28 cellular contexts compared by ENCODE assay signal in the genomic region with DNA sequence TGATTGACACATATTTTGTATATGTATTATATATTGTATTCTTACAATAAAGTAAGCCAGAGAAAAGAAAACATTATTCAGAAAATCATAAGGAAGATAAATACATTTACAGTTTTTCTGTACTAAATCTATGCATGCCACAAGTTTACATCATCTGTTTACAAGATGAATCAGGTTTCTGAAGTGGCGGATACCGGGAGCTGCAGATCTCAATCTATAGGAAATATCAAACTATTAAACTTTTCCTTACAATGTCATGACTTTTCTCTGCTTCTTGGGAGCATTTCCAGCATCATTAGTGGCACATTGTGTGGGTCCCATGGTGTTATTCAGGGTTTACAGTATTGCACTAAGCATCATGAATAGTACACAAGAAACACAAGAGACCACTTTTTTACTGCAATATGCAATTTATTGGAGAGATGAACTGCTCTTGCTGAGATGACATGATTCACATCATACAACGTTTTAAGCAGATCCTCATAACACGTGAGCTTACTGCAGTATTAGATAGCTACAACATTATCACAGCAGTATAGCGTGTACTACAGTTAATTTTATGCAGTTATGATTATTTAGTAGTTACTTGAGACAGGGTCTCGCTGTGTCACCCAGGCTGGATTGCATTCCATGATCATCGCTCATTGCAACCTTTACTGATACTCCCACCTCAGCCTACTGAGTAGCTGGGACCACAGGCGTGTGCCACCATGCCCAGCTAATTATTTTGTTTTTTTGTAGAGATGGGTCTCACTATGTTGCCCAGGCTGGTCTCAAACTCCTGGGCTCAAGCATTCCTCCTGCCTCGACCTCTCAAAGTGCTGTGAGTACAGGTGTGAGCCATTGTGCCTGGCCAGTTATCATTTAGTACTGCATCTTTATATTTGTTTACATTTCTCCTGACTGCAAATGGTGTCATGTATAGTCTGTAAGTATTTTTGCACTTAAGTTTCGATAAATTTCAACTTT. TPM values are rescaled to one million over a fixed set of nuclear protein-coding genes. Genes with fewer than 3 reads are reported as not detected.
DNase-seq lines count a peak whose midpoint lies in the region; ATAC-seq and TF ChIP-seq lines count a peak whose summit lies in the region.
"Had no signal": no experiment of that assay in that cellular context is flagged by ENCODE, and none has a peak within 500 bp of the region (broad histone marks: within the 10 kb centered on the region; RNA-seq: fewer than 3 reads in every experiment).

No MANE protein-coding gene starts in this region.

- H3K27ac Mint-ChIP-seq in WTC11 = no peak overlapping the region
- H3K27ac Mint-ChIP-seq in activated naive CD8-positive, alpha-beta T cell treated with anti-CD3 and anti-CD28 coated beads for 36 hours = no peak overlapping the region
- H3K27ac Mint-ChIP-seq: nephron progenitor cell; stimulated activated naive CD8-positive, alpha-beta T cell treated with anti-CD3 and anti-CD28 coated beads, Interleukin-15, amount 100 ng/mL, for 72 hours; T-helper 17 cell had no signal

- H3K4me3 Mint-ChIP-seq in WTC11 = no peak overlapping the region
- H3K4me3 Mint-ChIP-seq in activated naive CD8-positive, alpha-beta T cell treated with anti-CD3 and anti-CD28 coated beads for 36 hours = no peak overlapping the region
- H3K4me3 Mint-ChIP-seq: activated naive CD8-positive, alpha-beta T cell; central memory CD8-positive, alpha-beta T cell; nephron progenitor cell; stimulated activated naive CD8-positive, alpha-beta T cell treated with anti-CD3 and anti-CD28 coated beads, Interleukin-15, amount 100 ng/mL, for 72 hours; T-helper 17 cell had no signal

- H3K4me1 Mint-ChIP-seq in WTC11 = no peaks in the 10 kb centered on the region
- H3K4me1 Mint-ChIP-seq in activated naive CD8-positive, alpha-beta T cell treated with anti-CD3 and anti-CD28 coated beads for 36 hours = peaks cover 21% of the 10 kb centered on the region
- H3K4me1 Mint-ChIP-seq: nephron progenitor cell had no signal

- H3K27me3 Mint-ChIP-seq in WTC11 (ENCODE audit: low read depth) = no peaks in the 10 kb centered on the region
- no peaks in the 10 kb centered on the region for H3K27me3 Mint-ChIP-seq in activated naive CD8-positive, alpha-beta T cell treated with anti-CD3 and anti-CD28 coated beads for 36 hours
- H3K27me3 Mint-ChIP-seq: activated naive CD8-positive, alpha-beta T cell; central memory CD8-positive, alpha-beta T cell; stimulated activated naive CD8-positive, alpha-beta T cell treated with anti-CD3 and anti-CD28 coated beads, Interleukin-15, amount 100 ng/mL, for 72 hours; T-helper 17 cell had no signal

- TF ChIP-seq CTCF in WTC11 (IDR thresholded peaks at IDR 0.05) = no peak

- H3K9me3 Mint-ChIP-seq in WTC11 = no peaks in the 10 kb centered on the region
- no peaks in the 10 kb centered on the region for H3K9me3 Mint-ChIP-seq in activated naive CD8-positive, alpha-beta T cell treated with anti-CD3 and anti-CD28 coated beads for 36 hours
- H3K9me3 Mint-ChIP-seq: central memory CD8-positive, alpha-beta T cell; nephron progenitor cell; stimulated activated naive CD8-positive, alpha-beta T cell treated with anti-CD3 and anti-CD28 coated beads, Interleukin-15, amount 100 ng/mL, for 72 hours had no signal

- H3K36me3 Mint-ChIP-seq in WTC11 = no peaks in the 10 kb centered on the region
- H3K36me3 Mint-ChIP-seq in activated naive CD8-positive, alpha-beta T cell treated with anti-CD3 and anti-CD28 coated beads for 36 hours = no peaks in the 10 kb centered on the region
- H3K36me3 Mint-ChIP-seq: activated naive CD8-positive, alpha-beta T cell had no signal

- POLR2A ChIA-PET in WTC11 (lab: Charles Lee) = no interaction called here

- peak overlapping the region; percentile 14 for H3K27ac ChIP-seq in epithelial cell of prostate
- H3K27ac ChIP-seq: ascending aorta, C4-2B, lower lobe of right lung, SK-N-MC, vagina had no signal

- intact Hi-C loops in left colon (cut with DNase I, micrococcal nuclease) = no loop called here

- DNase-seq in ELR (ENCODE audit: low read depth) = peak; percentile 64
- DNase-seq in HT1080 (ENCODE audit: low read depth) = peak; percentile 45
- no peak for DNase-seq in WTC11 (ENCODE audit: low spot score)
- no peak for DNase-seq in epithelial cell of prostate (ENCODE audit: low read depth, low spot score)
- no peak for DNase-seq in left colon
- DNase-seq in activated naive CD8-positive, alpha-beta T cell treated with anti-CD3 and anti-CD28 coated beads for 36 hours = no peak
- DNase-seq in OCI-M2 (lab: John Stamatoyannopoulos, UW; ENCODE audit: unreplicated experiment) = no peak
- no peak for DNase-seq in activated gamma-delta T cell treated with Interleukin-2 at 50 U/mL for 16 hours
- DNase-seq: activated CD4-positive, alpha-beta T cell treated with anti-CD3 and anti-CD28 coated beads for 1 hour; activated T-cell treated with anti-CD3 and anti-CD28 coated beads for 4 hours; Karpas-422; lower lobe of right lung; NCI-H1092; NCI-H1930; NCI-H526; nephron progenitor cell; pancreas; retina; stimulated activated CD4-positive, alpha-beta T cell treated with anti-CD3 and anti-CD28 coated beads, Interleukin-1b, Interleukin-23, amount 100 ng/mL, for 48 hours; stimulated activated CD8-positive, alpha-beta memory T cell treated with anti-CD3 and anti-CD28 coated beads, Interleukin-4, amount 100 ng/mL, for 48 hours; stimulated activated naive CD8-positive, alpha-beta T cell treated with anti-CD3 and anti-CD28 coated beads, Interleukin-15, amount 100 ng/mL, for 72 hours; T-helper 17 cell had no signal

- ATAC-seq in WTC11 (no peak), left colon (no peak)
- ATAC-seq: lower lobe of right lung had no signal

- CTCF ChIA-PET in WTC11 (lab: Charles Lee) = interaction anchor here (0.5 kb wide), 1 partner anchor 175 kb away, joined by 5 read pairs; no protein-coding TSS in a partner anchor

TF ChIP-seq in WTC11, 78 proteins besides CTCF, POLR2A, EP300 and RAD21:
- no peak for TF ChIP-seq ZNF416 (CRISPR knock-in tag; IDR thresholded peaks at IDR 0.05)
- 0 out of 2 replicates have a peak, but pooled peaks have one; percentile 47 for TF ChIP-seq ZNF121 (CRISPR knock-in tag; IDR thresholded peaks at IDR 0.05)

RNA-seq across cellular contexts. Expression of gene BLTP3A, which starts 18.3 kb away (rescaled TPM):
- 4.7 and 7.1 TPM in 2 replicates for total RNA-seq in HT1080 (2014; rRNA removed; shearing (Covaris generic))
- polyA plus RNA-seq in HT1080 (2015; cell fraction: cytosol; rRNA removed) = 7.3 and 9.7 TPM in 2 replicates
- 8.9 and 9.5 TPM in 2 replicates for polyA plus RNA-seq in HT1080 (2015; cell fraction: nucleus; rRNA removed)
- total RNA-seq in WTC11 (2021) (17.2 to 18.7 TPM (median 17.8 TPM) in 3 replicates), left colon (1 to 10 TPM; 7.5 to 9.7 TPM)
- 10 to 100 TPM; 19.6 to 19.7 TPM for total RNA-seq in activated naive CD8-positive, alpha-beta T cell treated with anti-CD3 and anti-CD28 coated beads for 36 hours

RNA-seq across cellular contexts. Expression of gene SNRPC, which starts 52.9 kb away (rescaled TPM):
- 269 and 332 TPM in 2 replicates for total RNA-seq in HT1080 (2014; rRNA removed; shearing (Covaris generic))
- polyA plus RNA-seq in HT1080 (2015; cell fraction: cytosol; rRNA removed) = 223 and 291 TPM in 2 replicates
- polyA plus RNA-seq in HT1080 (2015; cell fraction: nucleus; rRNA removed) = 158 and 160 TPM in 2 replicates
- 182 to 194 TPM (median 191 TPM) in 3 replicates for total RNA-seq in WTC11 (2021)
- 10 to 100 TPM; 54.8 to 60.7 TPM for total RNA-seq in left colon
- total RNA-seq in activated naive CD8-positive, alpha-beta T cell treated with anti-CD3 and anti-CD28 coated beads for 36 hours = 100 to 1,000 TPM; 208 to 218 TPM

Comparison
In these comparisons a context has a peak if more than half of its experiments do, and no peak if none do; other contexts are left out.
1. DNase-seq: peak in ELR (single experiment) and HT1080 (single experiment); none in WTC11 (single experiment), epithelial cell of prostate (single experiment), left colon (0 of 2), activated naive CD8-positive, alpha-beta T cell treated with anti-CD3 and anti-CD28 coated beads for 36 hours (single experiment), OCI-M2 (single experiment) and activated gamma-delta T cell treated with Interleukin-2 at 50 U/mL for 16 hours (single experiment).